In the genomic region with DNA sequence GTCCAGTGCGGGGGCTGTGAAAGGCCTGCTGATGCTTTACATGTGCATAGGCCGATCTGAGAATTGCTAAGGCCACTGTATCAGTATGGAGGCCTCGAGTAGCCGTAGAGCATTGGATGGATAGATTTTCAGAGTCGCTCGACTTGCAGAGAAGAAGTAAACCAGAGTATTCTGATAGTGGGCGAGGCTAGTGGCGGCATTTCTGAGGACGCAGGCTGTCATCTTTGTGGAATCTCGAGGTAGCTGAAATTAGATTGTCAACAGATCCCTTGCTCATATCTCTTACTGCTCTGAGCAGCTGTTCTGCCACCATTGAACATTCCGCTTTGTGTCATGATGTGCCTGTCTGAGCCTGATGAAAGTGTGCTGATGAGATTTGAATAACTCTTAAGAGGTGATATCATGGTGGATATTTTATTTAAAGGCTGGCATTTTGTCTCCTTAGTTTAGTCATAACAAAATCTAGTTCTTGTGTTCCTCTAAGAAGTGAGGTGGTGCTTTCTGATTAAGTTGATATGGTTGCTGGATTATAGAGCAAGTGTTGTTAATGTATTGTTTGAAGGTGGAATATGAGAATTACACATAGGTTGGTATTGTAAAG, we compare ENCODE assay signal across 8 cellular contexts. TPM values are rescaled to one million over a fixed set of nuclear protein-coding genes. Genes with fewer than 3 reads are reported as not detected.
DNase-seq lines count a peak whose midpoint lies in the region; ATAC-seq and TF ChIP-seq lines count a peak whose summit lies in the region.

No MANE protein-coding gene starts in this region.

- no peaks in the 10 kb centered on the region for H3K27me3 Mint-ChIP-seq in activated CD4-positive, alpha-beta T cell treated with anti-CD3 and anti-CD28 coated beads for 36 hours
- H3K27me3 Mint-ChIP-seq in endothelial cell (ENCODE audit: unreplicated experiment), result peaks cover 5% of the 10 kb centered on the region
- H3K27me3 Mint-ChIP-seq in nephron (ENCODE audit: low read depth), result no peaks in the 10 kb centered on the region

- no peaks in the 10 kb centered on the region for H3K4me1 ChIP-seq in RWPE2 (ENCODE audit: insufficient read depth, poor library complexity, severe bottlenecking)

- CTCF ChIA-PET in activated CD4-positive, alpha-beta T cell treated with anti-CD3 and anti-CD28 coated beads for 36 hours (lab: Charles Lee), result interaction anchor here (0.6 to 1.1 kb wide), 5 partner anchors 24 to 129 kb away, joined by 3 to 4 read pairs (median 3); no protein-coding TSS in a partner anchor

- no peaks in the 10 kb centered on the region for H3K36me3 ChIP-seq in RWPE2 (ENCODE audit: low read depth)

- H3K36me3 Mint-ChIP-seq in activated CD4-positive, alpha-beta T cell treated with anti-CD3 and anti-CD28 coated beads for 36 hours (ENCODE audit: low read depth), result no peaks in the 10 kb centered on the region
- peaks cover 6% of the 10 kb centered on the region for H3K36me3 Mint-ChIP-seq in endothelial cell (ENCODE audit: low read depth, unreplicated experiment)
- no peaks in the 10 kb centered on the region for H3K36me3 Mint-ChIP-seq in nephron (ENCODE audit: low read depth)

- peak; percentile 21 for ATAC-seq in activated CD4-positive, alpha-beta T cell treated with anti-CD3 and anti-CD28 coated beads for 36 hours
- ATAC-seq in RWPE2 (ENCODE audit: low read depth), result peak; percentile 2; the same call in 2 of the 3 replicates
- no peak for ATAC-seq in activated CD4-positive, CD25-positive, alpha-beta regulatory T cell treated with anti-CD3 and anti-CD28 coated beads, Interleukin-2, amount 50 U/mL, for 24 hours

- POLR2A ChIA-PET in activated CD4-positive, alpha-beta T cell treated with anti-CD3 and anti-CD28 coated beads for 36 hours (lab: Charles Lee), result no interaction called here

- TF ChIP-seq CTCF in RWPE2 (IDR thresholded peaks at IDR 0.05; ENCODE audit: poor library complexity, severe bottlenecking) (no peak), endothelial cell (IDR thresholded peaks at IDR 0.05; ENCODE audit: unreplicated experiment) (no peak), nephron (IDR thresholded peaks at IDR 0.05; ENCODE audit: unreplicated experiment in 3 of 3) (no peak)

- peak overlapping the region; percentile 67 for H3K27ac Mint-ChIP-seq in activated CD4-positive, alpha-beta T cell treated with anti-CD3 and anti-CD28 coated beads for 36 hours
- H3K27ac Mint-ChIP-seq in endothelial cell (ENCODE audit: unreplicated experiment) (peak overlapping the region; percentile 97), nephron (peak overlapping the region; percentile 96 to 99 (median 97))

- peak overlapping the region; percentile 83 for H3K4me3 ChIP-seq in RWPE2 (ENCODE audit: severe bottlenecking)

- peak; percentile 32 for DNase-seq in activated CD4-positive, alpha-beta T cell treated with anti-CD3 and anti-CD28 coated beads for 36 hours
- no peak for DNase-seq in activated CD4-positive, alpha-beta T cell treated with anti-CD3 and anti-CD28 coated beads, Interleukin-2, amount 50 U/mL, for 1 hour
- no peak for DNase-seq in RWPE2 (ENCODE audit: low spot score)
- peak; percentile 5 for DNase-seq in endothelial cell (ENCODE audit: low spot score)
- no peak for DNase-seq in cerebellar cortex (ENCODE audit: low spot score)
- no peak for DNase-seq in cerebellar nuclear complex (lab: John Stamatoyannopoulos, UW)

- intact Hi-C loops in activated CD4-positive, alpha-beta T cell treated with anti-CD3 and anti-CD28 coated beads for 36 hours (cut with DNase I, micrococcal nuclease), result loop anchor here (2.0 to 5.0 kb wide), 5 partner anchors 40 to 480 kb away; a partner anchor contains a TSS

- H3K4me1 Mint-ChIP-seq in activated CD4-positive, alpha-beta T cell treated with anti-CD3 and anti-CD28 coated beads for 36 hours, result peaks cover 46% of the 10 kb centered on the region
- H3K4me1 Mint-ChIP-seq in endothelial cell (ENCODE audit: unreplicated experiment) (peaks cover 44% of the 10 kb centered on the region), nephron (peaks cover 48% of the 10 kb centered on the region)

- H3K27ac ChIP-seq in RWPE2 (ENCODE audit: poor library complexity, severe bottlenecking), result peak overlapping the region; percentile 85

- H3K9me3 Mint-ChIP-seq in activated CD4-positive, alpha-beta T cell treated with anti-CD3 and anti-CD28 coated beads for 36 hours (ENCODE audit: low read depth), result no peaks in the 10 kb centered on the region
- H3K9me3 Mint-ChIP-seq in endothelial cell (ENCODE audit: unreplicated experiment) (no peaks in the 10 kb centered on the region), nephron (no peaks in the 10 kb centered on the region)

- H3K9me3 ChIP-seq in RWPE2 (ENCODE audit: severe bottlenecking), result no peaks in the 10 kb centered on the region

- H3K4me3 Mint-ChIP-seq in activated CD4-positive, alpha-beta T cell treated with anti-CD3 and anti-CD28 coated beads for 36 hours, result peak overlapping the region; percentile 75
- H3K4me3 Mint-ChIP-seq in endothelial cell (ENCODE audit: unreplicated experiment) (peak overlapping the region; percentile 98), nephron (peak overlapping the region; percentile 89 to 99 (median 93))

- H3K27me3 ChIP-seq in RWPE2 (ENCODE audit: insufficient read depth, poor library complexity, severe bottlenecking), result no peaks in the 10 kb centered on the region

RNA-seq across cellular contexts. Expression of a gene that starts 1.5 kb away (rescaled TPM):
- total RNA-seq in activated CD4-positive, alpha-beta T cell treated with anti-CD3 and anti-CD28 coated beads for 36 hours, result 10 to 100 TPM; 12.3 to 13.5 TPM
- 111 TPM for total RNA-seq in endothelial cell (ENCODE audit: unreplicated experiment)

Comparison
In these comparisons a context has a peak if more than half of its experiments do, and no peak if none do; other contexts are left out.
1. DNase-seq: peak in activated CD4-positive, alpha-beta T cell treated with anti-CD3 and anti-CD28 coated beads for 36 hours (single experiment) and endothelial cell (single experiment); none in activated CD4-positive, alpha-beta T cell treated with anti-CD3 and anti-CD28 coated beads, Interleukin-2, amount 50 U/mL, for 1 hour (single experiment), RWPE2 (single experiment), cerebellar cortex (single experiment) and cerebellar nuclear complex (0 of 2).
2. ATAC-seq: peak in activated CD4-positive, alpha-beta T cell treated with anti-CD3 and anti-CD28 coated beads for 36 hours (single experiment) and RWPE2 (single experiment); none in activated CD4-positive, CD25-positive, alpha-beta regulatory T cell treated with anti-CD3 and anti-CD28 coated beads, Interleukin-2, amount 50 U/mL, for 24 hours (0 of 2).
3. Peak in every context shown above with its lines, with median percentiles within 50 percentile points of each other: H3K27ac Mint-ChIP-seq and H3K4me3 Mint-ChIP-seq.